ENCODE assay signal across 21 cellular contexts in genomic region chr16:2242598-2242997, GRCh38.
"Had no signal": no experiment of that assay in that cellular context is flagged by ENCODE, and none has a peak within 500 bp of the region (broad histone marks: within the 10 kb centered on the region; RNA-seq: fewer than 3 reads in every experiment).

No MANE protein-coding gene starts in this region.

- H3K27ac Mint-ChIP-seq: activated B cell treated with CpG ODN at 0.5 μM for 24 hours; activated naive CD8-positive, alpha-beta T cell; brain; memory B cell had no signal

- DNase-seq: activated B cell treated with CpG ODN at 0.5 μM for 24 hours; activated CD4-positive, alpha-beta T cell treated with anti-CD3 and anti-CD28 coated beads for 48 hours; activated effector memory CD4-positive, alpha-beta T cell treated with anti-CD3 and anti-CD28 coated beads, Interleukin-2, amount 50 U/mL, for 16 hours; activated T-cell treated with anti-CD3 and anti-CD28 coated beads, Interleukin-2, amount 50 U/mL, for 4 hours; amygdala; central memory CD4-positive, alpha-beta T cell; cortex of kidney; effector CD4-positive, alpha-beta T cell; foreskin keratinocyte; glutamatergic neuron; nucleus accumbens; stimulated activated CD4-positive, alpha-beta T cell treated with anti-CD3 and anti-CD28 coated beads, Interleukin-15, amount 100 ng/mL, for 24 hours; stimulated activated CD4-positive, alpha-beta T cell treated with anti-CD3 and anti-CD28 coated beads, Interleukin-4, amount 100 ng/mL, for 24 hours; stimulated activated CD8-positive, alpha-beta memory T cell treated with anti-CD3 and anti-CD28 coated beads, Interleukin-4, amount 100 ng/mL, for 48 hours; stimulated activated naive CD8-positive, alpha-beta T cell treated with anti-CD3 and anti-CD28 coated beads, Interleukin-15, Interleukin-2, amounts not matched to agents 100 U/mL and 50 U/mL, for 24 hours; T-helper 9 cell; trophoblast cell had no signal

- H3K4me1 Mint-ChIP-seq: activated B cell treated with CpG ODN at 0.5 μM for 24 hours; brain; memory B cell; naive thymus-derived CD8-positive, alpha-beta T cell had no signal

- H3K36me3 Mint-ChIP-seq: activated naive CD8-positive, alpha-beta T cell had no signal

- H3K27me3 Mint-ChIP-seq: activated B cell treated with CpG ODN at 0.5 μM for 24 hours; activated naive CD8-positive, alpha-beta T cell; memory B cell; naive thymus-derived CD8-positive, alpha-beta T cell had no signal

- H3K4me3 Mint-ChIP-seq: activated B cell treated with CpG ODN at 0.5 μM for 24 hours; activated naive CD8-positive, alpha-beta T cell; activated T-cell treated with anti-CD3 and anti-CD28 coated beads, Interleukin-2, amount 50 U/mL, for 4 hours; brain; memory B cell; naive thymus-derived CD8-positive, alpha-beta T cell had no signal

- H3K9me3 Mint-ChIP-seq: activated B cell treated with CpG ODN at 0.5 μM for 24 hours; activated T-cell treated with anti-CD3 and anti-CD28 coated beads, Interleukin-2, amount 50 U/mL, for 4 hours; brain; memory B cell; naive thymus-derived CD8-positive, alpha-beta T cell had no signal
